ENCODE assay signal across 8 cellular contexts in genomic region chr14:24289649-24290283, GRCh38. TPM values are rescaled to one million over a fixed set of nuclear protein-coding genes. Genes with fewer than 3 reads are reported as not detected.
A peak's percentile ranks its signal among the peaks of the same experiment; 100 is the strongest.
DNase-seq lines count a peak whose midpoint lies in the region; ATAC-seq and TF ChIP-seq lines count a peak whose summit lies in the region.
"Had no signal": no experiment of that assay in that cellular context is flagged by ENCODE, and none has a peak within 500 bp of the region (broad histone marks: within the 10 kb centered on the region; RNA-seq: fewer than 3 reads in every experiment).

No MANE protein-coding gene starts in this region.

- no peaks in the 10 kb centered on the region for H3K4me1 ChIP-seq in naive thymus-derived CD4-positive, alpha-beta T cell (ENCODE audit: control insufficient read depth in 2 of 2, insufficient read depth in 2 of 2, low read length in 2 of 2)
- H3K4me1 ChIP-seq: psoas muscle had no signal

- H3K4me1 Mint-ChIP-seq in naive thymus-derived CD4-positive, alpha-beta T cell: peaks cover 0 to 17% (median 3%) of the 10 kb centered on the region in 7 donors
- no peaks in the 10 kb centered on the region for H3K4me1 Mint-ChIP-seq in Calu3 (ENCODE audit: low read depth, unreplicated experiment)

- peaks cover 0 to 2% (median 0%) of the 10 kb centered on the region in 11 donors for H3K9me3 Mint-ChIP-seq in naive thymus-derived CD4-positive, alpha-beta T cell
- no peaks in the 10 kb centered on the region for H3K9me3 Mint-ChIP-seq in Calu3 (ENCODE audit: low read depth, unreplicated experiment)

- TF ChIP-seq CTCF in Calu3 (IDR thresholded peaks at IDR 0.05; ENCODE audit: unreplicated experiment) (no peak), omental fat pad (IDR thresholded peaks at IDR 0.05) (no peak)

- ATAC-seq in GM18868 (IDR thresholded peaks at IDR 0.05; ENCODE audit: unreplicated experiment) (peak; percentile 88), HG03066 (IDR thresholded peaks at IDR 0.05; ENCODE audit: low read depth, unreplicated experiment) (peak; percentile 80), omental fat pad (ENCODE audit: low FRiP score) (no peak)
- ATAC-seq in naive thymus-derived CD4-positive, alpha-beta T cell: peak; percentile 63
- ATAC-seq: psoas muscle had no signal

- DNase-seq in naive thymus-derived CD4-positive, alpha-beta T cell: peak in 1 of 9 donors; percentile 62
- DNase-seq in Calu3 (no peak), omental fat pad (ENCODE audit: low spot score) (no peak), NCI-H748 treated with DMSO at 0.1 percent for 48 hours (lab: John Stamatoyannopoulos, UW) (no peak)
- DNase-seq: NCI-H1694, psoas muscle had no signal

- H3K27ac Mint-ChIP-seq in naive thymus-derived CD4-positive, alpha-beta T cell: peak overlapping the region in 1 of 9 donors; percentile 28
- no peak overlapping the region for H3K27ac Mint-ChIP-seq in Calu3 (ENCODE audit: unreplicated experiment)

- BruUV-seq in Calu3 (replicated peaks; lab: Mats Ljungman, UMichigan): no TSS peak

- no peaks in the 10 kb centered on the region for H3K27me3 ChIP-seq in naive thymus-derived CD4-positive, alpha-beta T cell (ENCODE audit: control insufficient read depth in 2 of 2, insufficient read depth in 2 of 2, low read length in 2 of 2)

- no peak overlapping the region for H3K4me3 ChIP-seq in naive thymus-derived CD4-positive, alpha-beta T cell (ENCODE audit: low read length)
- H3K4me3 ChIP-seq: psoas muscle had no signal

- no peak overlapping the region for H3K27ac ChIP-seq in naive thymus-derived CD4-positive, alpha-beta T cell (ENCODE audit: low read depth, low read length)
- H3K27ac ChIP-seq: psoas muscle had no signal

- peaks cover 0 to 28% (median 12%) of the 10 kb centered on the region in 5 donors for H3K36me3 Mint-ChIP-seq in naive thymus-derived CD4-positive, alpha-beta T cell
- no peaks in the 10 kb centered on the region for H3K36me3 Mint-ChIP-seq in Calu3 (ENCODE audit: insufficient read depth, unreplicated experiment)

- CTCF ChIA-PET in naive thymus-derived CD4-positive, alpha-beta T cell (lab: Charles Lee): interaction anchor here (0.6 to 2.1 kb wide), 8 partner anchors 10 to 46 kb away, joined by 3 to 8 read pairs (median 4); partner anchors contain the start of genes CIDEB, DHRS1, NOP9 and TINF2
- CTCF ChIA-PET in Calu3 (lab: Charles Lee): no interaction called here

- H3K4me3 Mint-ChIP-seq in naive thymus-derived CD4-positive, alpha-beta T cell: no peak overlapping the region
- H3K4me3 Mint-ChIP-seq in Calu3 (ENCODE audit: low read depth, unreplicated experiment): no peak overlapping the region

- H3K27me3 Mint-ChIP-seq in naive thymus-derived CD4-positive, alpha-beta T cell: peaks cover 0 to 2% (median 0%) of the 10 kb centered on the region in 5 donors
- no peaks in the 10 kb centered on the region for H3K27me3 Mint-ChIP-seq in Calu3 (ENCODE audit: unreplicated experiment)

- H3K9me3 ChIP-seq in naive thymus-derived CD4-positive, alpha-beta T cell (ENCODE audit: control insufficient read depth in 2 of 3, low read length in 3 of 3): no peaks in the 10 kb centered on the region
- H3K9me3 ChIP-seq: psoas muscle had no signal

- POLR2A ChIA-PET in naive thymus-derived CD4-positive, alpha-beta T cell (lab: Charles Lee): interaction anchor here (0.8 to 4.2 kb wide), 8 partner anchors 10 to 83 kb away, joined by 3 to 21 read pairs (median 4); partner anchors contain the start of genes DHRS1, NOP9, RABGGTA and TINF2

- H3K36me3 ChIP-seq in naive thymus-derived CD4-positive, alpha-beta T cell (ENCODE audit: control insufficient read depth in 2 of 3, insufficient read depth in 3 of 3, low read length in 3 of 3): peaks cover 0 to 38% (median 5%) of the 10 kb centered on the region in 3 experiments

- intact Hi-C loops in naive thymus-derived CD4-positive, alpha-beta T cell (cut with micrococcal nuclease): no loop called here
- intact Hi-C loops in Calu3 (cut with micrococcal nuclease; ENCODE audit: unreplicated experiment): no loop called here

RNA-seq across cellular contexts. Expression of gene DHRS1, which starts 9.8 kb away (rescaled TPM):
- total RNA-seq in naive thymus-derived CD4-positive, alpha-beta T cell: 10 to 100 TPM; 25.2 to 37.0 (median 33.3) TPM
- polyA plus RNA-seq in naive thymus-derived CD4-positive, alpha-beta T cell: 10 to 100 TPM; 21.3 to 38.4 TPM
- total RNA-seq in Calu3 (2022) (18.6 and 19.7 TPM in 2 replicates), omental fat pad (10 to 100 TPM; 14.3 to 42.5 (median 23.7) TPM)

RNA-seq across cellular contexts. Expression of gene NOP9, which starts 9.9 kb away (rescaled TPM):
- total RNA-seq in naive thymus-derived CD4-positive, alpha-beta T cell: 10 to 100 TPM; 22.7 to 39.5 (median 29.8) TPM
- polyA plus RNA-seq in naive thymus-derived CD4-positive, alpha-beta T cell: 1 to 10 TPM; 1.7 to 1.8 TPM
- total RNA-seq in Calu3 (2022) (35.9 and 40.2 TPM in 2 replicates), omental fat pad (10 to 100 TPM; 13.9 to 22.2 (median 17.8) TPM)

RNA-seq across cellular contexts. Expression of gene CIDEB, which starts 18.0 kb away (rescaled TPM):
- total RNA-seq in naive thymus-derived CD4-positive, alpha-beta T cell: 10 to 100 TPM; 16.4 to 31.5 (median 22.7) TPM
- polyA plus RNA-seq in naive thymus-derived CD4-positive, alpha-beta T cell: 10 to 100 TPM; 18.7 to 19.3 TPM
- 0.17 TPM in 1 of 2 replicates, not detected in the other for total RNA-seq in Calu3 (2022)
- 10 to 100 TPM in 3 of 4 donors, 1 to 10 TPM in 1; 9.1 to 23.8 (median 14.3) TPM for total RNA-seq in omental fat pad

RNA-seq across cellular contexts. Expression of gene RABGGTA, which starts 18.4 kb away (rescaled TPM):
- total RNA-seq in naive thymus-derived CD4-positive, alpha-beta T cell: 10 to 100 TPM; 49.7 to 76.5 (median 55.5) TPM
- polyA plus RNA-seq in naive thymus-derived CD4-positive, alpha-beta T cell: 10 to 100 TPM; 17.9 to 36.3 TPM
- total RNA-seq in Calu3 (2022) (35.3 and 42.2 TPM in 2 replicates), omental fat pad (10 to 100 TPM; 20.7 to 30.9 (median 25.0) TPM)

RNA-seq across cellular contexts. Expression of gene LTB4R2, which starts 20.2 kb away (rescaled TPM):
- 10 to 100 TPM; 13.9 to 26.8 (median 17.5) TPM for total RNA-seq in naive thymus-derived CD4-positive, alpha-beta T cell
- polyA plus RNA-seq in naive thymus-derived CD4-positive, alpha-beta T cell: 1 to 10 TPM; 2.1 to 2.7 TPM
- total RNA-seq in Calu3 (2022): 19.3 and 25.8 TPM in 2 replicates
- 1 to 10 TPM; 4.7 to 9.0 (median 7.9) TPM for total RNA-seq in omental fat pad
